30 cellular contexts compared by ENCODE assay signal in the genomic region with DNA sequence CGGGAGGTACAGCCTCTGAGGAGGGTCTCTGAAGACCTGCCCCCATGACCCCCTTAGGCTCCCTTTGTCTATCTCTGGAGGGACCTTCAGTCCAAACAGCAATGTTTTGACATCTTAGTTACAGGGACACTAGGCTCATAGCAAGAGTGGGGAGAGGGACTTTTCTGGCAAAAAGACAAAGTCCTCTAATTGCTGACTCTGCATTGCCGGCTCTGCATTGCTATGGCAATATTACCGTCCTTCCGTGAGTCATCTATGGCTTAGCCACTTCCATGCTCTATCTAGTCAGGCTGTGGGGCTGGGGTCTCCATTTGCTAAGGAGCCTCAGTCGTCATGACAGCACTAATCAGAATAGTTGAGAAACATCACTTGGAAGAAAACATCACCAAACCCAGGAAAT.
"Had no signal": no experiment of that assay in that cellular context is flagged by ENCODE, and none has a peak within 500 bp of the region (broad histone marks: within the 10 kb centered on the region; RNA-seq: fewer than 3 reads in every experiment).

No MANE protein-coding gene starts in this region.

- H3K27ac ChIP-seq: WERI-Rb-1 had no signal

- H3K4me3 ChIP-seq: ascending aorta had no signal

- H3K27me3 ChIP-seq: ascending aorta had no signal

- H3K9me3 ChIP-seq: ascending aorta had no signal

- ATAC-seq: activated CD4-positive, alpha-beta T cell treated with anti-CD3 and anti-CD28 coated beads for 36 hours; activated CD4-positive, CD25-positive, alpha-beta regulatory T cell treated with anti-CD3 and anti-CD28 coated beads, Interleukin-2, amount 50 U/mL, for 24 hours; activated CD8-positive, alpha-beta memory T cell treated with anti-CD3 and anti-CD28 coated beads, Interleukin-2, amount 10 ng/mL, durations not matched to agents 7 days and 5 days; activated CD8-positive, alpha-beta T cell treated with anti-CD3 and anti-CD28 coated beads, Interleukin-2, amount 10 ng/mL, durations not matched to agents 7 days and 5 days; activated naive CD8-positive, alpha-beta T cell treated with anti-CD3 and anti-CD28 coated beads, Interleukin-2, amount 50 U/mL, for 24 hours; WTC11 had no signal

- DNase-seq: activated CD4-positive, alpha-beta memory T cell treated with anti-CD3 and anti-CD28 coated beads, Interleukin-2, amount 10 ng/mL, durations not matched to agents 7 days and 5 days; activated CD4-positive, alpha-beta T cell treated with anti-CD3 and anti-CD28 coated beads for 1 hour; activated CD4-positive, alpha-beta T cell treated with anti-CD3 and anti-CD28 coated beads for 36 hours; activated CD4-positive, alpha-beta T cell treated with anti-CD3 and anti-CD28 coated beads for 48 hours; activated CD4-positive, alpha-beta T cell treated with anti-CD3 and anti-CD28 coated beads, Interleukin-2, amount 10 ng/mL, durations not matched to agents 7 days and 5 days; activated CD4-positive, alpha-beta T cell treated with anti-CD3 and anti-CD28 coated beads, Interleukin-2, amount 50 U/mL, for 48 hours; activated CD4-positive, CD25-positive, alpha-beta regulatory T cell; activated CD8-positive, alpha-beta memory T cell treated with anti-CD3 and anti-CD28 coated beads for 24 hours; activated CD8-positive, alpha-beta memory T cell treated with anti-CD3 and anti-CD28 coated beads, Interleukin-2, amount 10 ng/mL, durations not matched to agents 7 days and 5 days; activated CD8-positive, alpha-beta memory T cell treated with anti-CD3 and anti-CD28 coated beads, Interleukin-2, amount 50 U/mL, for 48 hours; activated CD8-positive, alpha-beta T cell treated with anti-CD3 and anti-CD28 coated beads, Interleukin-2, amount 10 ng/mL, durations not matched to agents 7 days and 5 days; activated effector memory CD4-positive, alpha-beta T cell treated with Interleukin-2 at 50 U/mL for 16 hours; activated gamma-delta T cell; activated naive CD4-positive, alpha-beta T cell treated with anti-CD3 and anti-CD28 coated beads, Interleukin-2, amount 10 ng/mL, durations not matched to agents 7 days and 5 days; activated naive CD4-positive, alpha-beta T cell treated with Interleukin-2 at 50 U/mL for 16 hours; activated naive CD8-positive, alpha-beta T cell treated with anti-CD3 and anti-CD28 coated beads, Interleukin-2, amount 10 ng/mL, durations not matched to agents 7 days and 5 days; activated naive CD8-positive, alpha-beta T cell treated with anti-CD3 and anti-CD28 coated beads, Interleukin-2, amount 50 U/mL, for 24 hours; activated T-cell treated with anti-CD3 and anti-CD28 coated beads, Interleukin-2, amount 50 U/mL, for 24 hours; activated T-cell treated with anti-CD3 and anti-CD28 coated beads, Interleukin-2, amount 50 U/mL, for 48 hours; amygdala; anterior cingulate cortex; caudate nucleus; cerebellar nuclear complex; T-helper 1 cell; T-helper 2 cell; T-helper 9 cell; WERI-Rb-1 had no signal

- H3K36me3 ChIP-seq: ascending aorta, WERI-Rb-1 had no signal
